Comparison of ENCODE assay signal across 8 cellular contexts in genomic region chr5:154756871-154757646, GRCh38. TPM values are rescaled to one million over a fixed set of nuclear protein-coding genes. Genes with fewer than 3 reads are reported as not detected.
DNase-seq lines count a peak whose midpoint lies in the region; ATAC-seq and TF ChIP-seq lines count a peak whose summit lies in the region.

No MANE protein-coding gene starts in this region.

- TF ChIP-seq CTCF in SU-DHL-6 (IDR thresholded peaks at IDR 0.05; ENCODE audit: insufficient read depth, low read length, poor library complexity, severe bottlenecking) (no peak), progenitor cell of endocrine pancreas (IDR thresholded peaks at IDR 0.05; ENCODE audit: unreplicated experiment) (no peak)

- peak overlapping the region; percentile 89 for H3K4me2 ChIP-seq in SU-DHL-6 (ENCODE audit: low read depth, low read length, poor library complexity, severe bottlenecking)

- no peaks in the 10 kb centered on the region for H3K27me3 Mint-ChIP-seq in progenitor cell of endocrine pancreas

- H3K79me2 ChIP-seq in SU-DHL-6 (ENCODE audit: insufficient read depth, low read length) = peaks cover 80% of the 10 kb centered on the region

- no peak overlapping the region for H2AFZ ChIP-seq in SU-DHL-6 (ENCODE audit: low read depth, low read length, severe bottlenecking)

- H3K4me3 ChIP-seq in SU-DHL-6 (ENCODE audit: insufficient read depth, low read length, poor library complexity, severe bottlenecking) = peak overlapping the region; percentile 96
- H3K4me3 ChIP-seq in aorta (ENCODE audit: low read length in 2 of 2) = peak overlapping the region; percentile 66 to 91

- no peaks in the 10 kb centered on the region; the same call in 1 of the 2 replicates for H3K36me3 ChIP-seq in SU-DHL-6 (ENCODE audit: low read length)
- no peaks in the 10 kb centered on the region for H3K36me3 ChIP-seq in aorta (ENCODE audit: control insufficient read depth in 1 of 2, insufficient read depth in 2 of 2, low read length in 1 of 2)

- H3K9ac ChIP-seq in SU-DHL-6 (ENCODE audit: low read length) = peak overlapping the region; percentile 100

- 0 out of 2 replicates have a peak, but pooled peaks cover 3% of the 10 kb centered on the region for H3F3A ChIP-seq in SU-DHL-6 (ENCODE audit: insufficient read depth)

- intact Hi-C loops in left cardiac atrium (cut with DNase I) (loop anchor here in 1 of 2 donors (5.0 kb wide), 3 partner anchors 35 to 100 kb away; partner anchors contain the start of gene CNOT8), aorta (cut with DNase I) (loop anchor here (2.0 to 5.0 kb wide), 3 partner anchors 45 to 78 kb away; no protein-coding TSS in a partner anchor)

- H3K27ac Mint-ChIP-seq in progenitor cell of endocrine pancreas = peak overlapping the region; percentile 98

- H3K27me3 ChIP-seq in SU-DHL-6 (ENCODE audit: low read length) (no peaks in the 10 kb centered on the region), aorta (ENCODE audit: control insufficient read depth in 1 of 2, insufficient read depth in 2 of 2, low read length in 1 of 2) (no peaks in the 10 kb centered on the region)

- no peaks in the 10 kb centered on the region for H3K9me2 ChIP-seq in SU-DHL-6 (replicated peaks; ENCODE audit: insufficient read depth, low read length)

- ATAC-seq in left cardiac atrium (peak; percentile 1 to 9), aorta (ENCODE audit: low FRiP score) (no peak)

- H3K27ac ChIP-seq in SU-DHL-6 (ENCODE audit: low read depth, low read length) (peak overlapping the region; percentile 87), adipose tissue (ENCODE audit: low read depth, low read length) (peak overlapping the region; percentile 32), aorta (ENCODE audit: low read depth in 1 of 2, low read length in 2 of 2) (peak overlapping the region in 1 of 2 donors; percentile 87)

- H3K4me3 Mint-ChIP-seq in progenitor cell of endocrine pancreas (ENCODE audit: low read depth) = peak overlapping the region; percentile 98

- DNase-seq in NCI-H524 (lab: John Stamatoyannopoulos, UW) (peak; percentile 13 to 19), NCI-H524 treated with DMSO at 0.1 percent for 48 hours (lab: John Stamatoyannopoulos, UW) (no peak), left cardiac atrium (peak; percentile 59), progenitor cell of endocrine pancreas (ENCODE audit: low spot score, unreplicated experiment) (no peak), aorta (peak; percentile 78 to 84), AML-193 (lab: John Stamatoyannopoulos, UW) (no peak)

- peaks cover 0 to 3% of the 10 kb centered on the region in 2 donors for H3K4me1 ChIP-seq in aorta (ENCODE audit: control insufficient read depth in 1 of 2, insufficient read depth in 2 of 2, low read length in 2 of 2)

- peaks cover 33% of the 10 kb centered on the region for H4K20me1 ChIP-seq in SU-DHL-6 (ENCODE audit: low read depth, low read length)

- no peaks in the 10 kb centered on the region for H3K9me3 Mint-ChIP-seq in progenitor cell of endocrine pancreas (ENCODE audit: low read depth)

- WGBS in adipose tissue, 3 donors = 0 to 1% (median 0%) methylated on average over 52 to 72 of the region's 73 CpGs
- WGBS in aorta, 2 donors = 0% methylated on average over 67 to 73 of the region's 73 CpGs

- H3K9me3 ChIP-seq in SU-DHL-6 (ENCODE audit: insufficient read depth, low read length) = no peaks in the 10 kb centered on the region
- H3K9me3 ChIP-seq in aorta (ENCODE audit: control insufficient read depth, low read length) = no peaks in the 10 kb centered on the region

- H3K4me1 Mint-ChIP-seq in progenitor cell of endocrine pancreas (ENCODE audit: low read depth) = peaks cover 52% of the 10 kb centered on the region

- no peaks in the 10 kb centered on the region for H3K36me3 Mint-ChIP-seq in progenitor cell of endocrine pancreas (ENCODE audit: insufficient read depth)

RNA-seq across cellular contexts. Expression of gene LARP1, which starts 1.9 kb away (rescaled TPM):
- polyA plus RNA-seq in adipose tissue (10 to 100 TPM; 29.8 to 61.3 (median 41.3) TPM), aorta (10 to 100 TPM; 15.4 to 22.8 TPM)
- total RNA-seq in left cardiac atrium (100 to 1,000 TPM; 105 to 145 TPM), progenitor cell of endocrine pancreas (225 and 234 TPM in 2 replicates), aorta (100 to 1,000 TPM; 126 to 142 TPM)

Comparison
In these comparisons a context has a peak if more than half of its experiments do, and no peak if none do; other contexts are left out.
1. DNase-seq: peak in NCI-H524 (2 of 2), left cardiac atrium (single experiment) and aorta (2 of 2); none in NCI-H524 treated with DMSO at 0.1 percent for 48 hours (single experiment), progenitor cell of endocrine pancreas (single experiment) and AML-193 (0 of 2).